In genomic region chr17:48427598-48427997, GRCh38 we compare ENCODE assay signal across 8 cellular contexts. TPM values are rescaled to one million over a fixed set of nuclear protein-coding genes. Genes with fewer than 3 reads are reported as not detected.
DNase-seq lines count a peak whose midpoint lies in the region; ATAC-seq and FAIRE-seq lines count a peak whose summit lies in the region.

No MANE protein-coding gene starts in this region.

- intact Hi-C loops in left colon (cut with DNase I, micrococcal nuclease): no loop called here

- no peaks in the 10 kb centered on the region for H3K9me3 Mint-ChIP-seq in T-cell

- H3K27me3 Mint-ChIP-seq in T-cell: no peaks in the 10 kb centered on the region

- DNase-seq in GM19239 (ENCODE audit: insufficient read length, low spot score) (peak; percentile 69), T-cell (peak in 33 of 34 experiments; percentile 16 to 71 (median 57)), hepatic stellate cell (ENCODE audit: low spot score) (no peak), NCI-H524 treated with DMSO at 0.1 percent for 48 hours (lab: John Stamatoyannopoulos, UW) (no peak), left colon (no peak)
- peak; percentile 54 for DNase-seq in activated gamma-delta T cell treated with anti-CD3 and anti-CD28 coated beads, Interleukin-2, amount 50 U/mL, for 16 hours (ENCODE audit: low read depth)
- peak; percentile 38 to 65 (median 55) for DNase-seq in stimulated activated CD4-positive, alpha-beta T cell treated with anti-CD3 and anti-CD28 coated beads, TNF-alpha, amount 100 ng/mL, for 48 hours (ENCODE audit: low read depth in 3 of 3)

- H3K36me3 Mint-ChIP-seq in T-cell: no peaks in the 10 kb centered on the region

- H3K4me3 Mint-ChIP-seq in T-cell: peak overlapping the region; percentile 97 to 99 (median 98)

- ATAC-seq in T-cell (replicated peaks in 1 of 4) (peak; percentile 52 to 74 (median 62)), left colon (no peak), GM21381 (IDR thresholded peaks at IDR 0.05; ENCODE audit: unreplicated experiment) (no peak)

- FAIRE-seq in GM19239 (lab: Jason Lieb, UNC): peak; percentile 93

- CTCF ChIA-PET in T-cell (lab: Charles Lee): interaction anchor here in 1 of 2 donors (0.6 to 1.2 kb wide), 7 partner anchors 13 to 779 kb away, joined by 3 to 4 read pairs (median 3); partner anchors contain the start of gene HOXB5

- H3K4me1 Mint-ChIP-seq in T-cell: peaks cover 84 to 93% (median 86%) of the 10 kb centered on the region in 3 donors

- POLR2A ChIA-PET in T-cell (lab: Charles Lee): no interaction called here

- peak overlapping the region; percentile 96 to 99 for H3K27ac Mint-ChIP-seq in T-cell

RNA-seq across cellular contexts. Expression of gene SKAP1, which starts 2.4 kb away (rescaled TPM):
- total RNA-seq in T-cell (100 to 1,000 TPM in 2 of 5 donors, 10 to 100 TPM in 3; 71.5 to 142 (median 80.4) TPM), left colon (1 to 10 TPM; 1.2 to 2.5 TPM)

Comparison
In these comparisons a context has a peak if more than half of its experiments do, and no peak if none do; other contexts are left out.
1. DNase-seq: peak in GM19239 (single experiment), T-cell (33 of 34), activated gamma-delta T cell treated with anti-CD3 and anti-CD28 coated beads, Interleukin-2, amount 50 U/mL, for 16 hours (single experiment) and stimulated activated CD4-positive, alpha-beta T cell treated with anti-CD3 and anti-CD28 coated beads, TNF-alpha, amount 100 ng/mL, for 48 hours (3 of 3); none in hepatic stellate cell (single experiment), NCI-H524 treated with DMSO at 0.1 percent for 48 hours (single experiment) and left colon (0 of 2).
2. ATAC-seq: peak in T-cell (4 of 4); none in left colon (single experiment) and GM21381 (single experiment).
3. RNA of gene SKAP1, which starts 2.4 kb away (total RNA-seq): 71.5 to 142 TPM in T-cell; 1.2 to 2.5 TPM in left colon; every median in the first group is over 10 times any median in the second.